In genomic region chr2:241926541-241927311, GRCh38 we compare ENCODE assay signal across 1 cellular context.
TF ChIP-seq lines count a peak whose summit lies in the region.

No MANE protein-coding gene starts in this region.

TF ChIP-seq in HepG2, 621 proteins besides CTCF, POLR2A, EP300 and RAD21 (continued from another document and continues in another):
- no peak for TF ChIP-seq ZNF296 (CRISPR knock-in tag; conservative IDR thresholded peaks at IDR 0.05)
- peak; percentile 92 for TF ChIP-seq ZNF501 (CRISPR knock-in tag; IDR thresholded peaks at IDR 0.05)
- TF ChIP-seq MLX (CRISPR knock-in tag; IDR thresholded peaks at IDR 0.05), result 0 out of 2 replicates have a peak, but pooled peaks have one; percentile 44
- no peak for TF ChIP-seq ZNF780A (CRISPR knock-in tag; IDR thresholded peaks at IDR 0.05)
- TF ChIP-seq BCL3 (CRISPR knock-in tag; IDR thresholded peaks at IDR 0.05), result 0 out of 2 replicates have a peak, but pooled peaks have one; percentile 50
- 0 out of 2 replicates have a peak, but pooled peaks have one; percentile 23 for TF ChIP-seq SP2 (CRISPR knock-in tag; IDR thresholded peaks at IDR 0.05)
- TF ChIP-seq MAFG (CRISPR knock-in tag; IDR thresholded peaks at IDR 0.05), result 0 out of 2 replicates have a peak, but pooled peaks have one; percentile 21
- no peak for TF ChIP-seq PAF1 (CRISPR knock-in tag; IDR thresholded peaks at IDR 0.05)
- TF ChIP-seq ZNF335 (CRISPR knock-in tag; IDR thresholded peaks at IDR 0.05), result no peak
- peak; percentile 43 for TF ChIP-seq ARID5B (CRISPR knock-in tag; IDR thresholded peaks at IDR 0.05)
- TF ChIP-seq THAP9 (CRISPR knock-in tag; IDR thresholded peaks at IDR 0.05; ENCODE audit: borderline replicate concordance), result 0 out of 2 replicates have a peak, but pooled peaks have one; percentile 15
- TF ChIP-seq THAP11 (CRISPR knock-in tag; IDR thresholded peaks at IDR 0.05), result 0 out of 2 replicates have a peak, but pooled peaks have one; percentile 16
- no peak for TF ChIP-seq FOSL1 (CRISPR knock-in tag; IDR thresholded peaks at IDR 0.05; ENCODE audit: borderline replicate concordance)
- TF ChIP-seq RXRB (CRISPR knock-in tag; IDR thresholded peaks at IDR 0.05; ENCODE audit: borderline replicate concordance), result peak; percentile 66; the same call in 1 of the 2 replicates
- TF ChIP-seq TCF7 (IDR thresholded peaks at IDR 0.05; ENCODE audit: low read depth), result 0 out of 2 replicates have a peak, but pooled peaks have one; percentile 17
- no peak for TF ChIP-seq ATF7-NPFF (CRISPR knock-in tag; IDR thresholded peaks at IDR 0.05; ENCODE audit: low read depth)
- no peak for TF ChIP-seq NBN (conservative IDR thresholded peaks at IDR 0.05)
- no peak for TF ChIP-seq SOX6 (IDR thresholded peaks at IDR 0.05)
- TF ChIP-seq SOX6 (CRISPR knock-in tag; IDR thresholded peaks at IDR 0.05), result peak; percentile 54
- TF ChIP-seq ZNF687 (CRISPR knock-in tag; IDR thresholded peaks at IDR 0.05), result peak; percentile 81
- TF ChIP-seq RNF2 (conservative IDR thresholded peaks at IDR 0.05; ENCODE audit: low read depth), result 0 out of 2 replicates have a peak, but pooled peaks have one; percentile 52
- no peak for TF ChIP-seq EZH2 (conservative IDR thresholded peaks at IDR 0.05; ENCODE audit: low read depth, low read length)
- no peak for TF ChIP-seq SIX1 (CRISPR knock-in tag; IDR thresholded peaks at IDR 0.05; ENCODE audit: borderline replicate concordance)
- no peak for TF ChIP-seq NPAS2 (CRISPR knock-in tag; IDR thresholded peaks at IDR 0.05; ENCODE audit: borderline replicate concordance)
- TF ChIP-seq JUN (CRISPR knock-in tag; IDR thresholded peaks at IDR 0.05), result no peak
- no peak for TF ChIP-seq BRD4 (CRISPR knock-in tag; IDR thresholded peaks at IDR 0.05)
- TF ChIP-seq ARNTL (CRISPR knock-in tag; IDR thresholded peaks at IDR 0.05), result 0 out of 2 replicates have a peak, but pooled peaks have one; percentile 29
- no peak for TF ChIP-seq NFE2L1 (CRISPR knock-in tag; IDR thresholded peaks at IDR 0.05; ENCODE audit: borderline replicate concordance)
- TF ChIP-seq HMGA1 (CRISPR knock-in tag; conservative IDR thresholded peaks at IDR 0.05), result no peak
- TF ChIP-seq FOXO4 (CRISPR knock-in tag; conservative IDR thresholded peaks at IDR 0.05), result no peak
- TF ChIP-seq RERE (CRISPR knock-in tag; IDR thresholded peaks at IDR 0.05; ENCODE audit: low read depth), result no peak
- no peak for TF ChIP-seq ZNF784 (CRISPR knock-in tag; IDR thresholded peaks at IDR 0.05; ENCODE audit: borderline replicate concordance)
- TF ChIP-seq GRHL1 (CRISPR knock-in tag; conservative IDR thresholded peaks at IDR 0.05), result no peak
- no peak for TF ChIP-seq THYN1 (CRISPR knock-in tag; IDR thresholded peaks at IDR 0.05; ENCODE audit: borderline replicate concordance, low read depth)
